Comparison of ENCODE assay signal across 12 cellular contexts in the genomic region with DNA sequence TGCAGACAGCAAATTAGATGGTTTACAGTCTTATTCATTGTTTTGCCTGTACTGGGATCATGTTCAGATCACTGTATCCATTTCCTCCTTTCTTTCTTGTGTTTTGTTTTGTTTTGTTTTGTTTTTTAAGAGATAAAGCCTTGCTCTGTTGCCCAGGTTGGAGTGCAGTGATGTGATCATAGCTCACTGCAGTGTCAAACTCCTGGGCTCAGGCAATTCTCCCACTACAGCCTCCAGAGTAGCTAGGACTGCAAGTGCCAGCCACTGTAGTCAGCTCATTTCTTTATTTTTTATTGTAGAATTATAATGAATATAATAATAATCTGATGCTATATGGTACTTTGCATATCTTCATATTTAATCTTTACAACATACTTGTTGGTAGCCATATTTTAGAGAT.
"Had no signal": no experiment of that assay in that cellular context is flagged by ENCODE, and none has a peak within 500 bp of the region (broad histone marks: within the 10 kb centered on the region; RNA-seq: fewer than 3 reads in every experiment).

No MANE protein-coding gene starts in this region.

- H3K36me3 Mint-ChIP-seq: activated naive CD8-positive, alpha-beta T cell had no signal

- H3K9me3 Mint-ChIP-seq: endodermal cell; T-helper 1 cell treated with Interleukin-12 subunit alpha and Interleukin-12 subunit beta and Interleukin-4 antibody, amounts not matched to agents 30 μg/mL and 1 μg/mL, for 36 hours had no signal

- H3K4me3 ChIP-seq: skin epidermis, uterus had no signal

- H3K27ac Mint-ChIP-seq: activated naive CD8-positive, alpha-beta T cell; endodermal cell; T-helper 1 cell treated with Interleukin-12 subunit alpha and Interleukin-12 subunit beta and Interleukin-4 antibody, amounts not matched to agents 30 μg/mL and 1 μg/mL, for 36 hours had no signal

- H3K27me3 Mint-ChIP-seq: activated naive CD8-positive, alpha-beta T cell had no signal

- DNase-seq: activated CD4-positive, alpha-beta T cell treated with anti-CD3 and anti-CD28 coated beads, Interleukin-2, amount 50 U/mL, for 4 hours; activated gamma-delta T cell; activated T-cell treated with anti-CD3 and anti-CD28 coated beads, Interleukin-2, amount 50 U/mL, for 1 hour; amygdala; brain microvascular endothelial cell; cerebellar nuclear complex; endodermal cell; stimulated activated CD4-positive, alpha-beta T cell treated with anti-CD3 and anti-CD28 coated beads, Interleukin-4, amount 100 ng/mL, for 4 hours; uterus had no signal

- H3K4me3 Mint-ChIP-seq: activated naive CD8-positive, alpha-beta T cell; endodermal cell; T-helper 1 cell treated with Interleukin-12 subunit alpha and Interleukin-12 subunit beta and Interleukin-4 antibody, amounts not matched to agents 30 μg/mL and 1 μg/mL, for 36 hours had no signal
